Comparison of ENCODE assay signal across 1 cellular context in the genomic region with DNA sequence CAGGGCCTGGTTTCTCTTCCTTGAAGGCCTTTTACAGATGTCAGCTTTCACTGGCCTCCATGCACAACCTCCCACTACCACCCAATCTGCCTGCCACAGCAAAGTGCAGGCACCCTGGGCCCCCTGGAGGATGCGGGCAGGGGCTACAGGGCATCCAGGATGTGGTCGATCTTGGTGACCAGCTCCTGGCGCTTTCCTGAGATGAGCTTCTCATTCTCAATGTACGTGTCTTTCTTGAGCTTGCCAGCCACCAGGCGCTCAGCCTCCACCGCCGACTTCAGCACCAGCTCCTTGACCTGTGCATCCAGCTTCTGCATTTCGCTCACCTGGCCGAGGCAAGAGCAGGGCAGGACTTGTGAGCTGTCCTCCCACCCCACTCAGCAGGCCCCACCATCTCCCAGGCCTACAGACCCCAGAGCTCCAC.
TF ChIP-seq lines count a peak whose summit lies in the region.

No MANE protein-coding gene starts in this region.

TF ChIP-seq in HepG2, 621 proteins besides CTCF, POLR2A, EP300 and RAD21:
- no peak for TF ChIP-seq TRIM24 (CRISPR knock-in tag; IDR thresholded peaks at IDR 0.05)
- TF ChIP-seq ZNF768 (CRISPR knock-in tag; IDR thresholded peaks at IDR 0.05) = peak; percentile 21; the same call in 1 of the 2 replicates
- TF ChIP-seq, protein P1, sequence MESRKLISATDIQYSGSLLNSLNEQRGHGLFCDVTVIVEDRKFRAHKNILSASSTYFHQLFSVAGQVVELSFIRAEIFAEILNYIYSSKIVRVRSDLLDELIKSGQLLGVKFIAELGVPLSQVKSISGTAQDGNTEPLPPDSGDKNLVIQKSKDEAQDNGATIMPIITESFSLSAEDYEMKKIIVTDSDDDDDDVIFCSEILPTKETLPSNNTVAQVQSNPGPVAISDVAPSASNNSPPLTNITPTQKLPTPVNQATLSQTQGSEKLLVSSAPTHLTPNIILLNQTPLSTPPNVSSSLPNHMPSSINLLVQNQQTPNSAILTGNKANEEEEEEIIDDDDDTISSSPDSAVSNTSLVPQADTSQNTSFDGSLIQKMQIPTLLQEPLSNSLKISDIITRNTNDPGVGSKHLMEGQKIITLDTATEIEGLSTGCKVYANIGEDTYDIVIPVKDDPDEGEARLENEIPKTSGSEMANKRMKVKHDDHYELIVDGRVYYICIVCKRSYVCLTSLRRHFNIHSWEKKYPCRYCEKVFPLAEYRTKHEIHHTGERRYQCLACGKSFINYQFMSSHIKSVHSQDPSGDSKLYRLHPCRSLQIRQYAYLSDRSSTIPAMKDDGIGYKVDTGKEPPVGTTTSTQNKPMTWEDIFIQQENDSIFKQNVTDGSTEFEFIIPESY (CRISPR knock-in tag; IDR thresholded peaks at IDR 0.05) = peak; percentile 100
- no peak for TF ChIP-seq ZNF264 (CRISPR knock-in tag; IDR thresholded peaks at IDR 0.05)
- TF ChIP-seq AGO2 (optimal IDR thresholded peaks at IDR 0.05; ENCODE audit: low read depth, low read length) = peak; percentile 39
- TF ChIP-seq ZNF569 (CRISPR knock-in tag; IDR thresholded peaks at IDR 0.05; ENCODE audit: borderline replicate concordance) = no peak
